17 cellular contexts compared by ENCODE assay signal in genomic region chr12:47846294-47846996, GRCh38. TPM values are rescaled to one million over a fixed set of nuclear protein-coding genes. Genes with fewer than 3 reads are reported as not detected.
"Had no signal": no experiment of that assay in that cellular context is flagged by ENCODE, and none has a peak within 500 bp of the region (broad histone marks: within the 10 kb centered on the region; RNA-seq: fewer than 3 reads in every experiment).

No MANE protein-coding gene starts in this region.

- H3K4me1 Mint-ChIP-seq: activated B cell treated with CpG ODN at 0.5 μM for 24 hours; activated CD4-positive, alpha-beta T cell treated with anti-CD3 and anti-CD28 coated beads, Interleukin-2, amount 10 ng/mL, durations not matched to agents 7 days and 5 days; activated CD8-positive, alpha-beta memory T cell treated with anti-CD3 and anti-CD28 coated beads, Interleukin-2, amount 10 ng/mL, durations not matched to agents 7 days and 5 days had no signal

- H3K9me3 ChIP-seq: heart left ventricle, left lung, uterus had no signal

- H3K27me3 Mint-ChIP-seq: activated B cell treated with CpG ODN at 0.5 μM for 24 hours; activated CD4-positive, alpha-beta T cell treated with anti-CD3 and anti-CD28 coated beads, Interleukin-2, amount 10 ng/mL, durations not matched to agents 7 days and 5 days; activated CD8-positive, alpha-beta memory T cell treated with anti-CD3 and anti-CD28 coated beads, Interleukin-2, amount 10 ng/mL, durations not matched to agents 7 days and 5 days; activated naive CD8-positive, alpha-beta T cell treated with anti-CD3 and anti-CD28 coated beads, Interleukin-2, amount 50 U/mL, for 24 hours had no signal

- H3K36me3 ChIP-seq: cardiac muscle cell, uterus had no signal

- H3K4me3 ChIP-seq: cardiac muscle cell, heart left ventricle, left lung, uterus had no signal

- ATAC-seq: activated CD8-positive, alpha-beta memory T cell treated with anti-CD3 and anti-CD28 coated beads, Interleukin-2, amount 10 ng/mL, durations not matched to agents 7 days and 5 days; activated naive CD8-positive, alpha-beta T cell treated with anti-CD3 and anti-CD28 coated beads, Interleukin-2, amount 50 U/mL, for 24 hours; foreskin keratinocyte; heart left ventricle; left lung had no signal

- H3K27ac Mint-ChIP-seq: activated B cell treated with CpG ODN at 0.5 μM for 24 hours; activated CD8-positive, alpha-beta memory T cell treated with anti-CD3 and anti-CD28 coated beads, Interleukin-2, amount 10 ng/mL, durations not matched to agents 7 days and 5 days; activated naive CD8-positive, alpha-beta T cell treated with anti-CD3 and anti-CD28 coated beads, Interleukin-2, amount 50 U/mL, for 24 hours; nephron had no signal

- DNase-seq: activated B cell treated with CpG ODN at 0.5 μM for 24 hours; activated CD4-positive, alpha-beta T cell treated with anti-CD3 and anti-CD28 coated beads, Interleukin-2, amount 10 ng/mL, durations not matched to agents 7 days and 5 days; activated CD8-positive, alpha-beta memory T cell treated with anti-CD3 and anti-CD28 coated beads, Interleukin-2, amount 10 ng/mL, durations not matched to agents 7 days and 5 days; activated naive CD8-positive, alpha-beta T cell treated with anti-CD3 and anti-CD28 coated beads, Interleukin-2, amount 50 U/mL, for 24 hours; activated T-cell treated with anti-CD3 and anti-CD28 coated beads, Interleukin-2, amount 50 U/mL, for 48 hours; foreskin keratinocyte; heart left ventricle; islet precursor cell; left lung; mesendoderm; stimulated activated CD4-positive, alpha-beta T cell treated with anti-CD3 and anti-CD28 coated beads, Interleukin-15, amount 100 ng/mL, for 24 hours; stimulated activated CD4-positive, alpha-beta T cell treated with anti-CD3 and anti-CD28 coated beads, Interleukin-4, amount 100 ng/mL, for 24 hours; T-helper 2 cell; uterus had no signal

- H3K27me3 ChIP-seq: cardiac muscle cell, foreskin keratinocyte, heart left ventricle, left lung, uterus had no signal

- H3K4me3 Mint-ChIP-seq: activated B cell treated with CpG ODN at 0.5 μM for 24 hours; activated CD4-positive, alpha-beta T cell treated with anti-CD3 and anti-CD28 coated beads, Interleukin-2, amount 10 ng/mL, durations not matched to agents 7 days and 5 days; activated CD8-positive, alpha-beta memory T cell treated with anti-CD3 and anti-CD28 coated beads, Interleukin-2, amount 10 ng/mL, durations not matched to agents 7 days and 5 days; activated naive CD8-positive, alpha-beta T cell treated with anti-CD3 and anti-CD28 coated beads, Interleukin-2, amount 50 U/mL, for 24 hours; nephron had no signal

- H3K27ac ChIP-seq: cardiac muscle cell, foreskin keratinocyte, heart left ventricle, left lung, uterus had no signal

- H3K9me3 Mint-ChIP-seq: activated B cell treated with CpG ODN at 0.5 μM for 24 hours; activated CD4-positive, alpha-beta T cell treated with anti-CD3 and anti-CD28 coated beads, Interleukin-2, amount 10 ng/mL, durations not matched to agents 7 days and 5 days; activated naive CD8-positive, alpha-beta T cell treated with anti-CD3 and anti-CD28 coated beads, Interleukin-2, amount 50 U/mL, for 24 hours; nephron had no signal

- H3K4me1 ChIP-seq: uterus had no signal

- FAIRE-seq: TTC549 had no signal

RNA-seq across cellular contexts. Expression of gene VDR, which starts 58.3 kb away (rescaled TPM):
- total RNA-seq: cardiac muscle cell had no signal
- polyA plus RNA-seq: cardiac muscle cell had no signal
